In genomic region chr2:64988420-64989125, GRCh38 we compare ENCODE assay signal across 8 cellular contexts. TPM values are rescaled to one million over a fixed set of nuclear protein-coding genes. Genes with fewer than 3 reads are reported as not detected.
DNase-seq lines count a peak whose midpoint lies in the region; ATAC-seq and TF ChIP-seq lines count a peak whose summit lies in the region.

No MANE protein-coding gene starts in this region.

- H3K9me3 Mint-ChIP-seq in activated T-cell treated with anti-CD3 and anti-CD28 coated beads, Interleukin-2, amount 50 U/mL, for 72 hours, result no peaks in the 10 kb centered on the region
- H3K9me3 Mint-ChIP-seq in nephron, result no peaks in the 10 kb centered on the region

- H3K27ac Mint-ChIP-seq in activated T-cell treated with anti-CD3 and anti-CD28 coated beads, Interleukin-2, amount 50 U/mL, for 72 hours, result peak overlapping the region; percentile 69
- H3K27ac Mint-ChIP-seq in nephron, result peak overlapping the region; percentile 92 to 98 (median 95)

- peak overlapping the region; percentile 75 for H3K4me3 ChIP-seq in fibroblast of pulmonary artery (replicated peaks; ENCODE audit: low read depth, low read length)

- peak; percentile 35 for ATAC-seq in GM19397 (IDR thresholded peaks at IDR 0.05; ENCODE audit: unreplicated experiment)
- ATAC-seq in HG03565 (IDR thresholded peaks at IDR 0.05; ENCODE audit: unreplicated experiment), result peak; percentile 14
- ATAC-seq in activated T-cell treated with anti-CD3 and anti-CD28 coated beads, Interleukin-2, amount 50 U/mL, for 72 hours (replicated peaks in 1 of 2), result peak; percentile 45 to 59

- TF ChIP-seq CTCF in fibroblast of pulmonary artery (IDR thresholded peaks at IDR 0.05; ENCODE audit: low read length, missing control alignments), result no peak
- TF ChIP-seq CTCF in nephron (IDR thresholded peaks at IDR 0.05; ENCODE audit: unreplicated experiment in 3 of 3), result peak; percentile 40 to 55 (median 43)

- H3K36me3 Mint-ChIP-seq in activated T-cell treated with anti-CD3 and anti-CD28 coated beads, Interleukin-2, amount 50 U/mL, for 72 hours (ENCODE audit: insufficient read depth in 2 of 2), result peaks cover 4 to 14% of the 10 kb centered on the region in 2 donors
- H3K36me3 Mint-ChIP-seq in nephron (ENCODE audit: low read depth), result no peaks in the 10 kb centered on the region

- peak overlapping the region; percentile 71 to 89 for H3K4me3 Mint-ChIP-seq in activated T-cell treated with anti-CD3 and anti-CD28 coated beads, Interleukin-2, amount 50 U/mL, for 72 hours
- peak overlapping the region; percentile 90 to 98 (median 92) for H3K4me3 Mint-ChIP-seq in nephron

- peaks cover 38% of the 10 kb centered on the region for H3K27me3 Mint-ChIP-seq in activated T-cell treated with anti-CD3 and anti-CD28 coated beads, Interleukin-2, amount 50 U/mL, for 72 hours (ENCODE audit: low read depth)
- H3K27me3 Mint-ChIP-seq in nephron (ENCODE audit: low read depth), result peaks cover 27% of the 10 kb centered on the region

- peaks cover 76% of the 10 kb centered on the region for H3K4me1 Mint-ChIP-seq in activated T-cell treated with anti-CD3 and anti-CD28 coated beads, Interleukin-2, amount 50 U/mL, for 72 hours (ENCODE audit: low read depth)
- H3K4me1 Mint-ChIP-seq in nephron, result peaks cover 36% of the 10 kb centered on the region

- DNase-seq in COLO829 (ENCODE audit: low spot score) (peak; percentile 73), OCI-M1 (lab: John Stamatoyannopoulos, UW) (peak; percentile 84), fibroblast of pulmonary artery (ENCODE audit: low read depth) (peak; percentile 89), superior temporal gyrus (ENCODE audit: extremely low spot score) (peak; percentile 63)
- peak; percentile 81 to 84 for DNase-seq in activated T-cell treated with anti-CD3 and anti-CD28 coated beads, Interleukin-2, amount 50 U/mL, for 72 hours

RNA-seq across cellular contexts. Expression of gene SLC1A4, which starts 0.6 kb away (rescaled TPM):
- total RNA-seq in activated T-cell treated with anti-CD3 and anti-CD28 coated beads, Interleukin-2, amount 50 U/mL, for 72 hours, result 10 to 100 TPM; 41.6 to 45.3 TPM

Comparison
In these comparisons a context has a peak if more than half of its experiments do, and no peak if none do; other contexts are left out.
1. Peak in every context shown above with its lines: DNase-seq, ATAC-seq and H3K4me3 ChIP-seq.